ENCODE assay signal across 20 cellular contexts in the genomic region with DNA sequence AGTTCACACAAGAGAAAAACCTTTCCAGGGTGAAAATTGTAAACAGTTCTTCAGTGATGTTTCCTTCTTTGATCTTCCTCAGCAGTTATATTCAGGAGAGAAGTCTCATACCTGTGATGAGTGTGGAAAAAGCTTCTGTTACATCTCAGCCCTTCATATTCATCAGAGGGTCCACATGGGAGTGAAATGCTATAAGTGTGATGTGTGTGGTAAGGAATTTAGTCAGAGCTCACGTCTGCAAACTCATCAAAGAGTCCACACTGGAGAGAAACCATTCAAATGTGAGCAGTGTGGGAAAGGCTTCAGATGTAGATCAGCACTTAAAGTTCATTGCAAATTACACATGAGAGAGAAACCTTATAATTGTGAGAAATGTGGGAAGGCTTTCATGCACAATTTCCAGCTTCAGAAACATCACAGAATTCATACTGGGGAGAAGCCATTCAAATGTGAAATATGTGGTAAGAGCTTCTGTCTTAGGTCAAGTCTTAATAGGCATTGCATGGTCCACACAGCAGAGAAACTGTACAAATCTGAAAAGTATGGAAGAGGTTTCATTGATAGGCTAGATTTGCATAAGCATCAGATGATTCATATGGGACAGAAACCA.
"Had no signal": no experiment of that assay in that cellular context is flagged by ENCODE, and none has a peak within 500 bp of the region (broad histone marks: within the 10 kb centered on the region; RNA-seq: fewer than 3 reads in every experiment).

No MANE protein-coding gene starts in this region.

- H3K4me3 Mint-ChIP-seq: activated CD4-positive, alpha-beta T cell treated with anti-CD3 and anti-CD28 coated beads, Interleukin-2, amount 10 ng/mL, durations not matched to agents 7 days and 5 days; activated T-cell treated with anti-CD3 and anti-CD28 coated beads, Interleukin-2, amount 50 U/mL, for 72 hours; natural killer cell; stimulated activated memory B cell treated with anti-CD40 and anti-IgM and Interleukin-4, amounts not matched to agents 10 μg/mL and 1 μg/mL and 100 μg/mL, for 72 hours had no signal

- H3K4me3 ChIP-seq: body of pancreas, esophagus muscularis mucosa, hepatocyte, left lung, right atrium auricular region, tibial nerve, vagina had no signal

- H3K27me3 ChIP-seq: body of pancreas, esophagus muscularis mucosa, hepatocyte, left lung, right atrium auricular region, tibial nerve, vagina had no signal

- H3K4me1 ChIP-seq: body of pancreas, esophagus muscularis mucosa, left lung, right atrium auricular region, tibial nerve, vagina had no signal

- H2AFZ ChIP-seq: hepatocyte had no signal

- H3K27me3 Mint-ChIP-seq: activated CD4-positive, alpha-beta T cell treated with anti-CD3 and anti-CD28 coated beads, Interleukin-2, amount 10 ng/mL, durations not matched to agents 7 days and 5 days; stimulated activated memory B cell treated with anti-CD40 and anti-IgM and Interleukin-4, amounts not matched to agents 10 μg/mL and 1 μg/mL and 100 μg/mL, for 72 hours had no signal

- H3K27ac ChIP-seq: body of pancreas, esophagus muscularis mucosa, hepatocyte, left lung, right atrium auricular region, tibial nerve, vagina had no signal

- ATAC-seq: activated naive CD4-positive, alpha-beta T cell treated with anti-CD3 and anti-CD28 coated beads, Interleukin-2, amount 50 U/mL, for 72 hours; activated T-cell treated with anti-CD3 and anti-CD28 coated beads, Interleukin-2, amount 50 U/mL, for 72 hours; body of pancreas; left lung; natural killer cell; stimulated activated memory B cell treated with anti-CD40 and anti-IgM and Interleukin-4, amounts not matched to agents 10 μg/mL and 1 μg/mL and 100 μg/mL, for 72 hours had no signal

- H3K4me1 Mint-ChIP-seq: activated CD4-positive, alpha-beta T cell treated with anti-CD3 and anti-CD28 coated beads, Interleukin-2, amount 10 ng/mL, durations not matched to agents 7 days and 5 days; stimulated activated memory B cell treated with anti-CD40 and anti-IgM and Interleukin-4, amounts not matched to agents 10 μg/mL and 1 μg/mL and 100 μg/mL, for 72 hours had no signal

- DNase-seq: activated CD4-positive, alpha-beta T cell treated with anti-CD3 and anti-CD28 coated beads, Interleukin-2, amount 10 ng/mL, durations not matched to agents 7 days and 5 days; activated CD8-positive, alpha-beta memory T cell treated with anti-CD3 and anti-CD28 coated beads, Interleukin-2, amount 50 U/mL, for 48 hours; activated gamma-delta T cell; activated T-cell treated with anti-CD3 and anti-CD28 coated beads, Interleukin-2, amount 50 U/mL, for 72 hours; amygdala; body of pancreas; caudate nucleus; kidney; left lung; natural killer cell; stimulated activated CD4-positive, alpha-beta T cell treated with anti-CD3 and anti-CD28 coated beads, Interleukin-2, amount 100 ng/mL, for 48 hours; T-helper 2 cell had no signal

- H3K27ac Mint-ChIP-seq: activated CD4-positive, alpha-beta T cell treated with anti-CD3 and anti-CD28 coated beads, Interleukin-2, amount 10 ng/mL, durations not matched to agents 7 days and 5 days; activated naive CD4-positive, alpha-beta T cell treated with anti-CD3 and anti-CD28 coated beads, Interleukin-2, amount 50 U/mL, for 72 hours; activated T-cell treated with anti-CD3 and anti-CD28 coated beads, Interleukin-2, amount 50 U/mL, for 72 hours; natural killer cell; stimulated activated memory B cell treated with anti-CD40 and anti-IgM and Interleukin-4, amounts not matched to agents 10 μg/mL and 1 μg/mL and 100 μg/mL, for 72 hours had no signal

- H3K4me2 ChIP-seq: hepatocyte had no signal

- FAIRE-seq: colon, kidney had no signal

- H3K79me2 ChIP-seq: hepatocyte had no signal
